ENCODE assay signal across 27 cellular contexts in genomic region chr5:150265984-150266383, GRCh38. TPM values are rescaled to one million over a fixed set of nuclear protein-coding genes. Genes with fewer than 3 reads are reported as not detected.
"Had no signal": no experiment of that assay in that cellular context is flagged by ENCODE, and none has a peak within 500 bp of the region (broad histone marks: within the 10 kb centered on the region; RNA-seq: fewer than 3 reads in every experiment).

No MANE protein-coding gene starts in this region.

- ATAC-seq: natural killer cell treated with Interleukin-12 subunit alpha and Interleukin-12 subunit beta and Interleukin-15 and Interleukin-18, amount 100 ng/mL, for 72 hours; stimulated activated memory B cell treated with anti-CD40 and anti-IgM and Interleukin-4, amounts not matched to agents 10 μg/mL and 1 μg/mL and 100 μg/mL, for 72 hours; stimulated activated naive CD8-positive, alpha-beta T cell treated with anti-CD3 and anti-CD28 coated beads, Interleukin-15, amount 100 ng/mL, for 72 hours; upper lobe of right lung had no signal

- H3K4me2 ChIP-seq: hepatocyte, smooth muscle cell had no signal

- H3K4me3 ChIP-seq: hepatocyte, left ventricle myocardium inferior, lung, ovary, right atrium auricular region, right lobe of liver, smooth muscle cell, testis, thyroid gland, upper lobe of right lung had no signal

- H3K27ac ChIP-seq: hepatocyte, left ventricle myocardium inferior, ovary, right atrium auricular region, right lobe of liver, testis, thyroid gland, upper lobe of right lung had no signal

- H3K36me3 ChIP-seq: left ventricle myocardium inferior, ovary, right atrium auricular region, right lobe of liver, thyroid gland, upper lobe of right lung had no signal

- H3K9me3 ChIP-seq: left ventricle myocardium inferior, ovary, right atrium auricular region, right lobe of liver, testis, thyroid gland, upper lobe of right lung had no signal

- H3K27me3 ChIP-seq: hepatocyte, ovary, right atrium auricular region, right lobe of liver, testis, thyroid gland, upper lobe of right lung had no signal

- H3K4me1 ChIP-seq: thyroid gland, upper lobe of right lung had no signal

- DNase-seq: islet precursor cell; left ventricle myocardium inferior; mesendoderm; naive B cell; nucleus accumbens; ovary; stimulated activated CD4-positive, alpha-beta T cell treated with anti-CD3 and anti-CD28 coated beads, Interleukin-1b, Interleukin-23, amount 100 ng/mL, for 48 hours; stimulated activated CD4-positive, alpha-beta T cell treated with anti-CD3 and anti-CD28 coated beads, Interleukin-2, amount 100 ng/mL, for 48 hours; stimulated activated CD4-positive, alpha-beta T cell treated with anti-CD3 and anti-CD28 coated beads, Interleukin-4, amount 100 ng/mL, for 4 hours; stimulated activated CD8-positive, alpha-beta memory T cell treated with anti-CD3 and anti-CD28 coated beads, Interleukin-4, amount 100 ng/mL, for 48 hours; stimulated activated naive CD4-positive, alpha-beta T cell treated with Interleukin-2 at 50 U/mL for 16 hours; stimulated activated naive CD8-positive, alpha-beta T cell treated with anti-CD3 and anti-CD28 coated beads, Interleukin-15, amount 100 ng/mL, for 72 hours; substantia nigra; testis; trophoblast cell; upper lobe of right lung had no signal

RNA-seq across cellular contexts. Expression of gene CAMK2A, which starts 23.6 kb away (rescaled TPM):
- total RNA-seq: kidney epithelial cell; natural killer cell treated with Interleukin-12 subunit alpha and Interleukin-12 subunit beta and Interleukin-15 and Interleukin-18, amount 100 ng/mL, for 72 hours; progenitor cell of endocrine pancreas; pulmonary artery endothelial cell; thyroid gland had no signal

RNA-seq across cellular contexts. Expression of gene ARSI, which starts 36.7 kb away (rescaled TPM):
- total RNA-seq: natural killer cell treated with Interleukin-12 subunit alpha and Interleukin-12 subunit beta and Interleukin-15 and Interleukin-18, amount 100 ng/mL, for 72 hours; progenitor cell of endocrine pancreas; pulmonary artery endothelial cell had no signal
